8 cellular contexts compared by ENCODE assay signal in genomic region chr19:18470153-18470552, GRCh38. TPM values are rescaled to one million over a fixed set of nuclear protein-coding genes. Genes with fewer than 3 reads are reported as not detected.
A peak's percentile ranks its signal among the peaks of the same experiment; 100 is the strongest.
DNase-seq lines count a peak whose midpoint lies in the region; ATAC-seq, FAIRE-seq and TF ChIP-seq lines count a peak whose summit lies in the region.

No MANE protein-coding gene starts in this region.

- no peaks in the 10 kb centered on the region for H3K9me3 ChIP-seq in A673 (ENCODE audit: low read depth, low read length, poor library complexity, severe bottlenecking)

- CTCF ChIA-PET in A673 (lab: Charles Lee), result interaction anchor here (1.2 to 1.5 kb wide), 2 partner anchors 8 to 119 kb away, joined by 3 to 4 read pairs; no protein-coding TSS in a partner anchor

- BruUV-seq in A673 (replicated peaks; lab: Mats Ljungman, UMichigan), result no TSS peak

- POLR2A ChIA-PET in A673 (lab: Charles Lee; ENCODE audit: low non-redundant PET), result no interaction called here

- ATAC-seq in HG03571 (IDR thresholded peaks at IDR 0.05; ENCODE audit: unreplicated experiment), result no peak

- no peak overlapping the region for H3K27ac ChIP-seq in A673 (ENCODE audit: low read depth, low read length, poor library complexity, severe bottlenecking)

- intact Hi-C loops in A673 (cut with micrococcal nuclease; ENCODE audit: unreplicated experiment), result loop anchor here (5.0 kb wide), 1 partner anchor 207 kb away; no protein-coding TSS in a partner anchor

- no peaks in the 10 kb centered on the region for H3K27me3 ChIP-seq in A673 (replicated peaks; ENCODE audit: insufficient read depth, low read depth, low read length, poor library complexity)

- no peak for FAIRE-seq in H54 (lab: Jason Lieb, UNC)

- no peaks in the 10 kb centered on the region for H3K36me3 ChIP-seq in A673 (ENCODE audit: insufficient read depth, low read length, poor library complexity, severe bottlenecking)

- TF ChIP-seq CTCF in A673 (conservative IDR thresholded peaks at IDR 0.05; ENCODE audit: low read depth, low read length) (peak; percentile 49), GM12874 (IDR thresholded peaks at IDR 0.05; ENCODE audit: insufficient read depth, low read depth, low read length) (peak; percentile 66), WI38 (IDR thresholded peaks at IDR 0.05; ENCODE audit: low read depth, low read length) (peak; percentile 50; the same call in 1 of the 2 replicates)

- no peak for TF ChIP-seq POLR2A in H54 (IDR thresholded peaks at IDR 0.05; ENCODE audit: low read depth, low read length)

- H3K4me3 ChIP-seq in A673 (ENCODE audit: low read depth, low read length, poor library complexity, severe bottlenecking) (no peak overlapping the region), WI38 (ENCODE audit: low read depth, low read length) (no peak overlapping the region)

- H3K4me1 ChIP-seq in A673 (ENCODE audit: insufficient read depth, low read length, poor library complexity, severe bottlenecking), result no peaks in the 10 kb centered on the region

- DNase-seq in A673 (ENCODE audit: low spot score) (no peak), islet precursor cell (peak; percentile 78), putamen (ENCODE audit: low spot score) (no peak), medulla oblongata (ENCODE audit: extremely low spot score) (no peak), H54 (ENCODE audit: insufficient read length, low spot score) (no peak)

RNA-seq across cellular contexts. Expression of gene ISYNA1, which starts 32.2 kb away (rescaled TPM):
- 153 and 223 TPM in 2 replicates for total RNA-seq in A673 (2021)

RNA-seq across cellular contexts. Expression of gene SSBP4, which starts 51.0 kb away (rescaled TPM):
- 242 and 248 TPM in 2 replicates for total RNA-seq in A673 (2021)

RNA-seq across cellular contexts. Expression of gene ELL, which starts 51.7 kb away (rescaled TPM):
- total RNA-seq in A673 (2021), result 15.8 and 16.4 TPM in 2 replicates
